In genomic region chr10:6299743-6300105, GRCh38 we compare ENCODE assay signal across 12 cellular contexts.
DNase-seq lines count a peak whose midpoint lies in the region; ATAC-seq, FAIRE-seq and TF ChIP-seq lines count a peak whose summit lies in the region.
"Had no signal": no experiment of that assay in that cellular context is flagged by ENCODE, and none has a peak within 500 bp of the region (broad histone marks: within the 10 kb centered on the region; RNA-seq: fewer than 3 reads in every experiment).

No MANE protein-coding gene starts in this region.

- peaks cover 34% of the 10 kb centered on the region for H3K4me1 Mint-ChIP-seq in activated naive CD4-positive, alpha-beta T cell treated with anti-CD3 and anti-CD28 coated beads, Interleukin-2, amount 50 U/mL, for 24 hours
- H3K4me1 Mint-ChIP-seq in T-helper 17 cell: peaks cover 34% of the 10 kb centered on the region

- no peak for ATAC-seq in T-helper 17 cell
- ATAC-seq in foreskin keratinocyte: peak; percentile 16
- no peak for ATAC-seq in GM18520 (IDR thresholded peaks at IDR 0.05; ENCODE audit: unreplicated experiment)
- ATAC-seq: left lobe of liver had no signal

- H3K27me3 ChIP-seq in foreskin keratinocyte (no peaks in the 10 kb centered on the region), vagina (no peaks in the 10 kb centered on the region)

- H3K4me1 ChIP-seq in foreskin keratinocyte (peaks cover 16% of the 10 kb centered on the region), vagina (peaks cover 53% of the 10 kb centered on the region), kidney (ENCODE audit: control insufficient read depth in 1 of 2, insufficient read depth in 1 of 2, low read depth in 1 of 2, low read length in 2 of 2) (peaks cover 13 to 14% of the 10 kb centered on the region in 2 donors)

- H3K27ac ChIP-seq in foreskin keratinocyte: no peak overlapping the region
- peak overlapping the region; percentile 10 for H3K27ac ChIP-seq in vagina
- no peak overlapping the region for H3K27ac ChIP-seq in kidney (ENCODE audit: low read depth in 2 of 2, low read length in 2 of 2)

- H3K27me3 Mint-ChIP-seq in activated naive CD4-positive, alpha-beta T cell treated with anti-CD3 and anti-CD28 coated beads, Interleukin-2, amount 50 U/mL, for 24 hours: no peaks in the 10 kb centered on the region
- H3K27me3 Mint-ChIP-seq in T-helper 17 cell: no peaks in the 10 kb centered on the region

- no peak for TF ChIP-seq POLR2A in vagina (IDR thresholded peaks at IDR 0.05)

- intact Hi-C loops in vagina (cut with DNase I): no loop called here
- intact Hi-C loops in kidney (cut with DNase I): no loop called here

- H3K9ac ChIP-seq in kidney (ENCODE audit: low read length in 2 of 2): no peak overlapping the region

- H3K4me3 Mint-ChIP-seq in activated naive CD4-positive, alpha-beta T cell treated with anti-CD3 and anti-CD28 coated beads, Interleukin-2, amount 50 U/mL, for 24 hours: peak overlapping the region; percentile 61
- H3K4me3 Mint-ChIP-seq in T-helper 17 cell: peak overlapping the region; percentile 67
- H3K4me3 Mint-ChIP-seq: endodermal cell had no signal

- FAIRE-seq in kidney (lab: Jason Lieb, UNC): no peak
- FAIRE-seq: G401.6 had no signal

- DNase-seq in activated naive CD4-positive, alpha-beta T cell treated with anti-CD3 and anti-CD28 coated beads, Interleukin-2, amount 50 U/mL, for 16 hours: no peak
- DNase-seq in T-helper 17 cell (no peak), foreskin keratinocyte (no peak), vagina (ENCODE audit: extremely low spot score in 2 of 2) (no peak), kidney (no peak), cerebellar nuclear complex (lab: John Stamatoyannopoulos, UW) (no peak)
- DNase-seq: NCI-H526 treated with DMSO at 0.1 percent for 48 hours had no signal

- peaks cover 2% of the 10 kb centered on the region for H3K9me3 Mint-ChIP-seq in activated naive CD4-positive, alpha-beta T cell treated with anti-CD3 and anti-CD28 coated beads, Interleukin-2, amount 50 U/mL, for 24 hours

- TF ChIP-seq CTCF in foreskin keratinocyte (conservative IDR thresholded peaks at IDR 0.05): no peak
- no peak for TF ChIP-seq CTCF in vagina (IDR thresholded peaks at IDR 0.05)
- no peak for TF ChIP-seq CTCF in kidney (IDR thresholded peaks at IDR 0.05; ENCODE audit: borderline replicate concordance, extremely low read depth, insufficient read depth)

- H3K36me3 ChIP-seq in vagina (no peaks in the 10 kb centered on the region), kidney (ENCODE audit: control insufficient read depth in 1 of 2, insufficient read depth in 2 of 2, low read length in 2 of 2) (no peaks in the 10 kb centered on the region)

- peak overlapping the region; percentile 74 for H3K27ac Mint-ChIP-seq in activated naive CD4-positive, alpha-beta T cell treated with anti-CD3 and anti-CD28 coated beads, Interleukin-2, amount 50 U/mL, for 24 hours
- H3K27ac Mint-ChIP-seq in T-helper 17 cell: peak overlapping the region; percentile 95
- H3K27ac Mint-ChIP-seq: endodermal cell had no signal

- no peaks in the 10 kb centered on the region for H3K36me3 Mint-ChIP-seq in activated naive CD4-positive, alpha-beta T cell treated with anti-CD3 and anti-CD28 coated beads, Interleukin-2, amount 50 U/mL, for 24 hours
- peaks cover 2% of the 10 kb centered on the region for H3K36me3 Mint-ChIP-seq in T-helper 17 cell (ENCODE audit: low read depth)

- H3K9me3 ChIP-seq in T-helper 17 cell (ENCODE audit: control insufficient read depth, low read length, poor library complexity, severe bottlenecking) (no peaks in the 10 kb centered on the region), vagina (no peaks in the 10 kb centered on the region), kidney (ENCODE audit: control insufficient read depth in 1 of 2, low read length in 2 of 2) (no peaks in the 10 kb centered on the region)

- H3K4me3 ChIP-seq in vagina (no peak overlapping the region), kidney (ENCODE audit: low read length in 2 of 2) (no peak overlapping the region)
